ENCODE assay signal across 9 cellular contexts in genomic region chr12:121812921-121813896, GRCh38. TPM values are rescaled to one million over a fixed set of nuclear protein-coding genes. Genes with fewer than 3 reads are reported as not detected.
DNase-seq lines count a peak whose midpoint lies in the region; ATAC-seq, FAIRE-seq and TF ChIP-seq lines count a peak whose summit lies in the region.
"Had no signal": no experiment of that assay in that cellular context is flagged by ENCODE, and none has a peak within 500 bp of the region (broad histone marks: within the 10 kb centered on the region; RNA-seq: fewer than 3 reads in every experiment).

No MANE protein-coding gene starts in this region.

- no peak for TF ChIP-seq RAD21 in SK-N-SH (IDR thresholded peaks at IDR 0.05; ENCODE audit: low read length)

- H3K9ac ChIP-seq in SK-N-SH (no peak overlapping the region), keratinocyte (ENCODE audit: control insufficient read depth, extremely low read depth, insufficient read depth, low read length) (peak overlapping the region; percentile 22)
- H3K9ac ChIP-seq: KMS-11 had no signal

- H3K27ac ChIP-seq in SK-N-SH (ENCODE audit: low read depth in 2 of 2, low read length in 1 of 2): no peak overlapping the region
- H3K27ac ChIP-seq in keratinocyte (ENCODE audit: control insufficient read depth, insufficient read depth, low read length): peak overlapping the region; percentile 4
- H3K27ac ChIP-seq in testis: no peak overlapping the region
- H3K27ac ChIP-seq: KMS-11 had no signal

- H3K4me2 ChIP-seq in SK-N-SH: peak overlapping the region; percentile 97
- H3K4me2 ChIP-seq in keratinocyte (ENCODE audit: control insufficient read depth, extremely low read depth, insufficient read depth, low read depth, low read length): peak overlapping the region; percentile 90

- ATAC-seq in SK-N-SH treated with all-trans-retinoic acid at 6 μM for 48 hours: no peak
- ATAC-seq in activated naive CD8-positive, alpha-beta T cell treated with anti-CD3 and anti-CD28 coated beads, Interleukin-2, amount 10 ng/mL, durations not matched to agents 7 days and 5 days (ENCODE audit: low read depth): peak; percentile 15
- ATAC-seq in GM18511 (IDR thresholded peaks at IDR 0.05; ENCODE audit: unreplicated experiment): no peak

- H3K27me3 ChIP-seq in SK-N-SH (ENCODE audit: insufficient read depth) (no peaks in the 10 kb centered on the region), keratinocyte (ENCODE audit: control insufficient read depth, extremely low read depth, insufficient read depth, low read length) (no peaks in the 10 kb centered on the region), testis (no peaks in the 10 kb centered on the region)

- intact Hi-C loops in testis (cut with DNase I; ENCODE audit: low total_unique reads): no loop called here

- H4K20me1 ChIP-seq in SK-N-SH (ENCODE audit: insufficient read depth): peaks cover 41% of the 10 kb centered on the region
- peaks cover 17% of the 10 kb centered on the region for H4K20me1 ChIP-seq in keratinocyte (ENCODE audit: control insufficient read depth, extremely low read depth, insufficient read depth, low read length)

- H3K4me3 ChIP-seq in SK-N-SH (ENCODE audit: low read depth in 2 of 2, low read length in 1 of 2) (peak overlapping the region in 1 of 2 experiments; percentile 93; a peak in 3 of 4 replicates), keratinocyte (ENCODE audit: control insufficient read depth in 2 of 3, extremely low read depth in 1 of 3, insufficient read depth in 2 of 3, low read depth in 1 of 3, low read length in 3 of 3) (peak overlapping the region; percentile 51 to 82 (median 79)), testis (peak overlapping the region in 1 of 2 donors; percentile 74)

- H3K27ac Mint-ChIP-seq in activated naive CD8-positive, alpha-beta T cell treated with anti-CD3 and anti-CD28 coated beads, Interleukin-2, amount 10 ng/mL, durations not matched to agents 7 days and 5 days: peak overlapping the region; percentile 87

- H3K36me3 ChIP-seq in SK-N-SH (replicated peaks in 1 of 2; ENCODE audit: control insufficient read depth in 1 of 2, insufficient read depth in 2 of 2, low read length in 1 of 2) (peaks cover 49 to 58% of the 10 kb centered on the region in 2 experiments), keratinocyte (ENCODE audit: control insufficient read depth in 2 of 2, extremely low read depth in 1 of 2, insufficient read depth in 2 of 2, low read length in 2 of 2) (peaks cover 52 to 55% of the 10 kb centered on the region in 2 experiments), testis (ENCODE audit: low read depth, missing control alignments) (no peaks in the 10 kb centered on the region)

- peaks cover 18% of the 10 kb centered on the region for H3F3A ChIP-seq in SK-N-SH (replicated peaks; ENCODE audit: insufficient read depth)

- no peaks in the 10 kb centered on the region for H3K27me3 Mint-ChIP-seq in activated naive CD8-positive, alpha-beta T cell treated with anti-CD3 and anti-CD28 coated beads, Interleukin-2, amount 10 ng/mL, durations not matched to agents 7 days and 5 days

- TF ChIP-seq CTCF in SK-N-SH (IDR thresholded peaks at IDR 0.05): no peak
- no peak for TF ChIP-seq CTCF in keratinocyte (optimal IDR thresholded peaks at IDR 0.05 in 1 of 3, IDR thresholded peaks at IDR 0.05 in 1 of 3, conservative IDR thresholded peaks at IDR 0.05 in 1 of 3; ENCODE audit: extremely low read depth in 1 of 3, insufficient read depth in 2 of 3, low read length in 3 of 3)
- no peak for TF ChIP-seq CTCF in testis (IDR thresholded peaks at IDR 0.05)

- H3K4me3 Mint-ChIP-seq in activated naive CD8-positive, alpha-beta T cell treated with anti-CD3 and anti-CD28 coated beads, Interleukin-2, amount 10 ng/mL, durations not matched to agents 7 days and 5 days: peak overlapping the region; percentile 82

- H3K4me1 ChIP-seq in SK-N-SH (ENCODE audit: control insufficient read depth in 1 of 2, insufficient read depth in 2 of 2, low read depth in 1 of 2, low read length in 1 of 2) (peaks cover 17 to 18% of the 10 kb centered on the region in 2 experiments; a peak in 2 of 4 replicates), keratinocyte (ENCODE audit: control insufficient read depth, extremely low read depth, insufficient read depth, low read length) (peaks cover 27% of the 10 kb centered on the region), testis (peaks cover 33% of the 10 kb centered on the region)

- peaks cover 32% of the 10 kb centered on the region for H3K36me3 Mint-ChIP-seq in activated naive CD8-positive, alpha-beta T cell treated with anti-CD3 and anti-CD28 coated beads, Interleukin-2, amount 10 ng/mL, durations not matched to agents 7 days and 5 days

- H3K9me3 ChIP-seq in SK-N-SH: no peaks in the 10 kb centered on the region
- H3K9me3 ChIP-seq in keratinocyte (ENCODE audit: control insufficient read depth, low read depth, low read length): no peaks in the 10 kb centered on the region
- H3K9me3 ChIP-seq in testis: no peaks in the 10 kb centered on the region

- POLR2A ChIA-PET in SK-N-SH (lab: Yijun Ruan, JAX): no interaction called here
- POLR2A ChIA-PET in activated naive CD8-positive, alpha-beta T cell treated with anti-CD3 and anti-CD28 coated beads, Interleukin-2, amount 10 ng/mL, durations not matched to agents 7 days and 5 days (lab: Charles Lee): interaction anchor here (0.8 to 22.0 kb wide), 3 partner anchors 24 to 76 kb away, joined by 3 to 931 read pairs (median 16); partner anchors contain the start of genes PSMD9, RHOF and SETD1B

- DNase-seq in SK-N-SH (no peak), keratinocyte (ENCODE audit: low read depth, low spot score) (no peak), testis (peak; percentile 65), NCI-H1930 (lab: John Stamatoyannopoulos, UW) (no peak)
- no peak for DNase-seq in activated naive CD8-positive, alpha-beta T cell treated with anti-CD3 and anti-CD28 coated beads, Interleukin-2, amount 10 ng/mL, durations not matched to agents 7 days and 5 days
- no peak for DNase-seq in central memory CD4-positive, alpha-beta T cell

- no peak for TF ChIP-seq EP300 in SK-N-SH (IDR thresholded peaks at IDR 0.05; ENCODE audit: borderline replicate concordance in 1 of 2, low read depth in 1 of 2, low read length in 1 of 2)

- FAIRE-seq in keratinocyte (lab: Jason Lieb, UNC): no peak

- H2AFZ ChIP-seq in SK-N-SH (ENCODE audit: low read depth): no peak overlapping the region
- H2AFZ ChIP-seq in keratinocyte (ENCODE audit: control insufficient read depth, low read length): no peak overlapping the region

- CTCF ChIA-PET in SK-N-SH (lab: Yijun Ruan, JAX): interaction anchor here (0.8 to 18.3 kb wide), 12 partner anchors 9 to 115 kb away, joined by 3 to 675 read pairs (median 12); partner anchors contain the start of genes PSMD9, RHOF and SETD1B

- TF ChIP-seq POLR2A in testis (IDR thresholded peaks at IDR 0.05): no peak

- peaks cover 72% of the 10 kb centered on the region for H3K79me2 ChIP-seq in SK-N-SH (ENCODE audit: insufficient read depth)
- peaks cover 54% of the 10 kb centered on the region for H3K79me2 ChIP-seq in keratinocyte (ENCODE audit: control insufficient read depth, insufficient read depth, low read length)

- H3K9me1 ChIP-seq in keratinocyte (ENCODE audit: control insufficient read depth, extremely low read depth, insufficient read depth, low read length): no peaks in the 10 kb centered on the region

- H3K9me2 ChIP-seq in SK-N-SH: no peaks in the 10 kb centered on the region

- dilution Hi-C loops in keratinocyte (cut with MboI; ENCODE audit: extremely low pct_ligation_motif_present, low sequenced_read_pairs): no loop called here

- no peaks in the 10 kb centered on the region for H3K9me3 Mint-ChIP-seq in activated naive CD8-positive, alpha-beta T cell treated with anti-CD3 and anti-CD28 coated beads, Interleukin-2, amount 10 ng/mL, durations not matched to agents 7 days and 5 days

- peaks cover 26% of the 10 kb centered on the region for H3K4me1 Mint-ChIP-seq in activated naive CD8-positive, alpha-beta T cell treated with anti-CD3 and anti-CD28 coated beads, Interleukin-2, amount 10 ng/mL, durations not matched to agents 7 days and 5 days

- 82% methylated on average over 25 of the region's 25 CpGs for WGBS in SK-N-SH (ENCODE audit: low lambda C conversion rate)
- WGBS in testis, 2 donors: 19 to 21% methylated on average over 25 of the region's 25 CpGs

RNA-seq across cellular contexts. Expression of gene SETD1B, which starts 9.4 kb away (rescaled TPM):
- polyA plus RNA-seq in SK-N-SH (2012; rRNA removed) (1.2 and 2.0 TPM in 2 replicates), keratinocyte (0.71 to 1.2 TPM (median 0.72 TPM) in 3 replicates), testis (ENCODE audit: insufficient read depth, low read depth, low replicate concordance) (18.9 TPM)
- 1.5 and 1.8 TPM in 2 replicates for polyA plus RNA-seq in SK-N-SH (2012; cell fraction: cytosol; rRNA removed)
- 8.4 and 11.5 TPM in 2 replicates for polyA plus RNA-seq in SK-N-SH (2012; cell fraction: nucleus; rRNA removed)
- total RNA-seq in activated naive CD8-positive, alpha-beta T cell treated with anti-CD3 and anti-CD28 coated beads, Interleukin-2, amount 10 ng/mL, durations not matched to agents 7 days and 5 days: 10 to 100 TPM; 45.0 to 46.8 TPM
- 2.3 TPM for polyA plus RNA-seq in keratinocyte (2011; ENCODE audit: low read depth)
- polyA plus RNA-seq in keratinocyte (2011; cell fraction: cytosol; rRNA removed): 0.83 and 1.4 TPM in 2 replicates
- 7.9 and 9.7 TPM in 2 replicates for polyA plus RNA-seq in keratinocyte (2011; cell fraction: nucleus; rRNA removed)
- 5.2 and 6.0 TPM in 2 replicates for polyA plus RNA-seq in keratinocyte (2012; ENCODE audit: low replicate concordance)
- 1.5 to 8.6 TPM (median 2.4 TPM) in 3 replicates for polyA minus RNA-seq in keratinocyte
- 4.0 TPM for polyA minus RNA-seq in keratinocyte (2011; cell fraction: cytosol; rRNA and poly(A)+ RNA removed)
- polyA minus RNA-seq in keratinocyte (2011; cell fraction: nucleus; rRNA and poly(A)+ RNA removed): 5.5 and 6.5 TPM in 2 replicates
- 10 to 100 TPM; 23.1 to 23.3 TPM for total RNA-seq in testis

RNA-seq across cellular contexts. Expression of gene RHOF, which starts 19.7 kb away (rescaled TPM):
- polyA plus RNA-seq in SK-N-SH (2012; rRNA removed) (5.0 and 5.3 TPM in 2 replicates), keratinocyte (2.8 to 4.3 TPM (median 4.1 TPM) in 3 replicates), testis (ENCODE audit: insufficient read depth, low read depth, low replicate concordance) (16.9 TPM)
- 2.3 and 2.8 TPM in 2 replicates for polyA plus RNA-seq in SK-N-SH (2012; cell fraction: cytosol; rRNA removed)
- polyA plus RNA-seq in SK-N-SH (2012; cell fraction: nucleus; rRNA removed): 19.5 and 20.2 TPM in 2 replicates
- total RNA-seq in activated naive CD8-positive, alpha-beta T cell treated with anti-CD3 and anti-CD28 coated beads, Interleukin-2, amount 10 ng/mL, durations not matched to agents 7 days and 5 days: 100 to 1,000 TPM; 144 to 157 TPM
- polyA plus RNA-seq in keratinocyte (2011; ENCODE audit: low read depth): 3.3 TPM
- polyA plus RNA-seq in keratinocyte (2011; cell fraction: cytosol; rRNA removed): 3.1 and 5.3 TPM in 2 replicates
- polyA plus RNA-seq in keratinocyte (2011; cell fraction: nucleus; rRNA removed): 4.8 and 5.9 TPM in 2 replicates
- 2.5 and 6.1 TPM in 2 replicates for polyA plus RNA-seq in keratinocyte (2012; ENCODE audit: low replicate concordance)
- polyA minus RNA-seq in keratinocyte: 7.0 to 7.7 TPM (median 7.7 TPM) in 3 replicates
- polyA minus RNA-seq in keratinocyte (2011; cell fraction: cytosol; rRNA and poly(A)+ RNA removed): 11.5 TPM
- polyA minus RNA-seq in keratinocyte (2011; cell fraction: nucleus; rRNA and poly(A)+ RNA removed): 3.7 and 4.3 TPM in 2 replicates
- total RNA-seq in testis: 10 to 100 TPM; 18.0 to 20.5 TPM

RNA-seq across cellular contexts. Expression of gene HPD, which starts 45.5 kb away (rescaled TPM):
- polyA plus RNA-seq in SK-N-SH (2012; rRNA removed): 1.8 and 1.9 TPM in 2 replicates
- polyA plus RNA-seq in SK-N-SH (2012; cell fraction: cytosol; rRNA removed): 2.0 TPM in 2 replicates
- polyA plus RNA-seq in SK-N-SH (2012; cell fraction: nucleus; rRNA removed): 2.2 and 2.8 TPM in 2 replicates
- not detected for total RNA-seq in activated naive CD8-positive, alpha-beta T cell treated with anti-CD3 and anti-CD28 coated beads, Interleukin-2, amount 10 ng/mL, durations not matched to agents 7 days and 5 days
- polyA plus RNA-seq in keratinocyte: not detected in 3 replicates
- not detected for polyA plus RNA-seq in keratinocyte (2011; ENCODE audit: low read depth)
- polyA plus RNA-seq in keratinocyte (2011; cell fraction: cytosol; rRNA removed): not detected in 2 replicates
- not detected in 2 replicates for polyA plus RNA-seq in keratinocyte (2011; cell fraction: nucleus; rRNA removed)
- polyA plus RNA-seq in keratinocyte (2012; ENCODE audit: low replicate concordance): not detected in 2 replicates
- polyA minus RNA-seq in keratinocyte: not detected in 3 replicates
- polyA minus RNA-seq in keratinocyte (2011; cell fraction: cytosol; rRNA and poly(A)+ RNA removed): not detected
- polyA minus RNA-seq in keratinocyte (2011; cell fraction: nucleus; rRNA and poly(A)+ RNA removed): not detected in 2 replicates
- 10 to 100 TPM in 1 of 2 donors, 1 to 10 TPM in 1; 5.9 to 10.6 TPM for total RNA-seq in testis
- polyA plus RNA-seq in testis (ENCODE audit: insufficient read depth, low read depth, low replicate concordance): 11.6 TPM
